In genomic region chr4:52862605-52863236, GRCh38 we compare ENCODE assay signal across 8 cellular contexts. TPM values are rescaled to one million over a fixed set of nuclear protein-coding genes. Genes with fewer than 3 reads are reported as not detected.
DNase-seq lines count a peak whose midpoint lies in the region; ATAC-seq and TF ChIP-seq lines count a peak whose summit lies in the region.

No MANE protein-coding gene starts in this region.

- no peaks in the 10 kb centered on the region for H3K36me3 ChIP-seq in CD8-positive, alpha-beta memory T cell (ENCODE audit: insufficient read depth, low read length)
- peaks cover 13 to 41% of the 10 kb centered on the region in 2 donors for H3K36me3 ChIP-seq in neuronal stem cell (replicated peaks in 1 of 2; ENCODE audit: control insufficient read depth in 2 of 2, insufficient read depth in 2 of 2, low read length in 2 of 2)

- ATAC-seq in GM21576 (IDR thresholded peaks at IDR 0.05; ENCODE audit: unreplicated experiment) (no peak), HG03565 (IDR thresholded peaks at IDR 0.05; ENCODE audit: unreplicated experiment) (no peak)

- peak overlapping the region; percentile 98 for H2BK12ac ChIP-seq in neuronal stem cell (ENCODE audit: low read length)

- DNase-seq in CD8-positive, alpha-beta memory T cell: no peak
- DNase-seq in NCI-H748 (lab: John Stamatoyannopoulos, UW; ENCODE audit: unreplicated experiment) (peak; percentile 50), endothelial cell (ENCODE audit: low spot score) (no peak), neuronal stem cell (ENCODE audit: low spot score) (no peak), HK-2 (ENCODE audit: unreplicated experiment) (no peak), NCI-H2029 (lab: John Stamatoyannopoulos, UW) (no peak)

- H3K4me3 ChIP-seq in CD8-positive, alpha-beta memory T cell (ENCODE audit: low read length): peak overlapping the region; percentile 54
- H3K4me3 ChIP-seq in neuronal stem cell (ENCODE audit: low read length in 2 of 2): peak overlapping the region; percentile 76 to 94

- peak overlapping the region; percentile 60 for H3K4ac ChIP-seq in neuronal stem cell (ENCODE audit: low read length)

- no CpG with 5 or more reads among the region's 28 CpGs for WGBS in neuronal stem cell (ENCODE audit: extremely low coverage in 2 of 2, insufficient read length in 2 of 2, insufficient replicate concordance in 1 of 2), 2 donors

- peak overlapping the region; percentile 87 for H3K23ac ChIP-seq in neuronal stem cell (ENCODE audit: low read depth, low read length, poor library complexity)

- CTCF ChIA-PET in CD8-positive, alpha-beta memory T cell (lab: Charles Lee): interaction anchor here (1.3 kb wide), 1 partner anchor 150 kb away, joined by 3 read pairs; no protein-coding TSS in a partner anchor

- peak overlapping the region; percentile 100 for H3K4me2 ChIP-seq in neuronal stem cell (ENCODE audit: insufficient read depth, low read length, poor library complexity, severe bottlenecking)

- H3K27me3 ChIP-seq in CD8-positive, alpha-beta memory T cell (ENCODE audit: insufficient read depth, low read length, poor library complexity, severe bottlenecking): no peaks in the 10 kb centered on the region
- peaks cover 0 to 5% (median 0%) of the 10 kb centered on the region in 3 experiments for H3K27me3 ChIP-seq in neuronal stem cell (ENCODE audit: control insufficient read depth in 3 of 3, insufficient read depth in 3 of 3, low read depth in 1 of 3, low read length in 3 of 3)

- peaks cover 8 to 16% (median 9%) of the 10 kb centered on the region in 3 donors for H3K4me1 Mint-ChIP-seq in CD8-positive, alpha-beta memory T cell
- peaks cover 9% of the 10 kb centered on the region for H3K4me1 Mint-ChIP-seq in endothelial cell (ENCODE audit: unreplicated experiment)

- peaks cover 4% of the 10 kb centered on the region for H3K79me1 ChIP-seq in neuronal stem cell (ENCODE audit: low read depth, low read length)

- no peaks in the 10 kb centered on the region for H3K9me3 ChIP-seq in CD8-positive, alpha-beta memory T cell (ENCODE audit: low read length)
- peaks cover 2 to 13% of the 10 kb centered on the region in 2 donors for H3K9me3 ChIP-seq in neuronal stem cell (replicated peaks in 1 of 2; ENCODE audit: control insufficient read depth in 2 of 2, insufficient read depth in 1 of 2, low read depth in 1 of 2, low read length in 2 of 2)

- peak overlapping the region; percentile 98 for H2AFZ ChIP-seq in neuronal stem cell (ENCODE audit: low read length)

- H3K27ac Mint-ChIP-seq in CD8-positive, alpha-beta memory T cell: no peak overlapping the region
- H3K27ac Mint-ChIP-seq in endothelial cell (ENCODE audit: unreplicated experiment): no peak overlapping the region

- no peak overlapping the region for H2BK120ac ChIP-seq in neuronal stem cell (ENCODE audit: low read depth, low read length)

- H3K9ac ChIP-seq in neuronal stem cell (ENCODE audit: low read depth, low read length, poor library complexity): peak overlapping the region; percentile 94

- H3K4me1 ChIP-seq in CD8-positive, alpha-beta memory T cell (ENCODE audit: insufficient read depth, low read length): peaks cover 6% of the 10 kb centered on the region
- peaks cover 14% of the 10 kb centered on the region in 2 donors for H3K4me1 ChIP-seq in neuronal stem cell (ENCODE audit: control insufficient read depth in 2 of 2, insufficient read depth in 1 of 2, low read depth in 1 of 2, low read length in 2 of 2)

- no peak overlapping the region for H3K27ac ChIP-seq in CD8-positive, alpha-beta memory T cell (ENCODE audit: low read depth, low read length)
- no peak overlapping the region for H3K27ac ChIP-seq in neuronal stem cell (replicated peaks; ENCODE audit: low read length)

- no peak for TF ChIP-seq CTCF in endothelial cell (IDR thresholded peaks at IDR 0.05; ENCODE audit: unreplicated experiment)

- no peaks in the 10 kb centered on the region for H3K36me3 Mint-ChIP-seq in CD8-positive, alpha-beta memory T cell
- peaks cover 4% of the 10 kb centered on the region for H3K36me3 Mint-ChIP-seq in endothelial cell (ENCODE audit: low read depth, unreplicated experiment)

- H2AK5ac ChIP-seq in neuronal stem cell (ENCODE audit: low read depth, low read length): peak overlapping the region; percentile 81

- H3K18ac ChIP-seq in neuronal stem cell (ENCODE audit: low read length): peak overlapping the region; percentile 96

- peak overlapping the region; percentile 62 for H2BK15ac ChIP-seq in neuronal stem cell (ENCODE audit: low read length)

- H3K4me3 Mint-ChIP-seq in CD8-positive, alpha-beta memory T cell: peak overlapping the region; percentile 20 to 83 (median 75)
- peak overlapping the region; percentile 53 for H3K4me3 Mint-ChIP-seq in endothelial cell (ENCODE audit: unreplicated experiment)

- H2BK5ac ChIP-seq in neuronal stem cell (ENCODE audit: low read length): peak overlapping the region; percentile 69

- peak overlapping the region; percentile 76 for H4K8ac ChIP-seq in neuronal stem cell (ENCODE audit: low read depth, low read length)

- H3K14ac ChIP-seq in neuronal stem cell (ENCODE audit: low read length): peak overlapping the region; percentile 99

- H4K91ac ChIP-seq in neuronal stem cell (ENCODE audit: low read depth, low read length, poor library complexity): no peak overlapping the region

- H3K9me3 Mint-ChIP-seq in CD8-positive, alpha-beta memory T cell: peaks cover 0 to 5% (median 3%) of the 10 kb centered on the region in 5 donors
- no peaks in the 10 kb centered on the region for H3K9me3 Mint-ChIP-seq in endothelial cell (ENCODE audit: unreplicated experiment)

- peaks cover 18 to 52% of the 10 kb centered on the region in 2 donors for H3K27me3 Mint-ChIP-seq in CD8-positive, alpha-beta memory T cell
- peaks cover 10% of the 10 kb centered on the region for H3K27me3 Mint-ChIP-seq in endothelial cell (ENCODE audit: unreplicated experiment)

- POLR2A ChIA-PET in CD8-positive, alpha-beta memory T cell (lab: Charles Lee): interaction anchor here (1.0 kb wide), 1 partner anchor 140 kb away, joined by 4 read pairs; no protein-coding TSS in a partner anchor

RNA-seq across cellular contexts. Expression of gene RASL11B, which starts 0.6 kb away (rescaled TPM):
- total RNA-seq in CD8-positive, alpha-beta memory T cell: under 1 TPM in 1 of 2 experiments, not detected in 1; 0.27 TPM
- polyA plus RNA-seq in CD8-positive, alpha-beta memory T cell: 0.12 TPM
- total RNA-seq in endothelial cell (ENCODE audit: unreplicated experiment): 0.64 TPM
- polyA plus RNA-seq in neuronal stem cell (2013, experiment 1 of 2): 5.3 TPM
- polyA plus RNA-seq in neuronal stem cell (2013, experiment 2 of 2): 5.3 TPM
